Comparison of ENCODE assay signal across 2 cellular contexts in the genomic region with DNA sequence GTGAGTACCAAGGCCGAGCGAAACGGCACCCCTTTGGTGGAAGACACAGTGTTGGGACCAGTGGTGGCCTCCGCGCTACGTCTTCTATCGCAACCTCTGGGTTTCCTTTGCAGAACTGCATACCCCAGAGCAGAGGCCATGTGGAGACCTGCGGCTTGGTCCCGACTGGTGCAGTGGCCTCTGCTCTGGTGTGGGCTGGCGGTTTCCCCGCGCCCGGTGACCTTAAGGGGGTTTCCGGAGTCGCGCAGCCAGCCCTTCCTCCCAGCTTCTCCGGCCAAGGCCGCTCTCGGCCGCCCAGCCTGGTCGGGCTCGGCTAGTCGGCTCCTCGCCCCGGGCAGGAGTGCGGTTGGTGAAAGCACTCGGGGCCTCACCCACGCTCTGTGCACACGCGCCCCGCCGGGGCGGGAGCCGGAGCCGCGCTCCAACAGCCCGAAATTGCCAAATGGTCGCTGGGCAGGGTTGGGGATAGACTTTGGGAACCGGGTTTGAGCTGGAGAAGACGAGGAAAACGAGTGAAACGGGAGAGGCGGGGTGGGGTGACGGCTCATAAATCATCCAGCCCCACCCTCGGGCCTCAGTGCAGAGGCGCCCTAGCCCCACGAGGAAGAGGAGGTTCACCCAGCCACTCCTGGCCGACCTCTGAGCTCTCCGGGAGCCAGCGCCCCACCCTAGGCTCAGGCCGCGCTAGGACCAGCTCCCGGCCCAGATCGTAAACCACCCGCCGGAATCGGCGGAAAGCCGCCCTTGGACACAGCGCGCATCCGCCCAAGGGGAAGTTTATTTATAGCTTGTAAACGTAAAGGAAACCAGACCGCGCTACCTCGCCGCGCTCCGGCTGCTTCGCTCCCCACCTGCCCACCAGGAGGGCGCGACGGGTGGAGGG.
TF ChIP-seq lines count a peak whose summit lies in the region.

No MANE protein-coding gene starts in this region.

TF ChIP-seq in IMR-90, 13 proteins besides CTCF, POLR2A, EP300 and RAD21 (continued from another document):
- no peak for TF ChIP-seq CEBPB (IDR thresholded peaks at IDR 0.05; ENCODE audit: low read depth, low read length)
- no peak for TF ChIP-seq MAFK (IDR thresholded peaks at IDR 0.05; ENCODE audit: low read depth, low read length)
- TF ChIP-seq, protein P1, sequence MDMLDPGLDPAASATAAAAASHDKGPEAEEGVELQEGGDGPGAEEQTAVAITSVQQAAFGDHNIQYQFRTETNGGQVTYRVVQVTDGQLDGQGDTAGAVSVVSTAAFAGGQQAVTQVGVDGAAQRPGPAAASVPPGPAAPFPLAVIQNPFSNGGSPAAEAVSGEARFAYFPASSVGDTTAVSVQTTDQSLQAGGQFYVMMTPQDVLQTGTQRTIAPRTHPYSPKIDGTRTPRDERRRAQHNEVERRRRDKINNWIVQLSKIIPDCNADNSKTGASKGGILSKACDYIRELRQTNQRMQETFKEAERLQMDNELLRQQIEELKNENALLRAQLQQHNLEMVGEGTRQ (IDR thresholded peaks at IDR 0.05; ENCODE audit: low read depth, low read length): no peak
- TF ChIP-seq BHLHE40 (IDR thresholded peaks at IDR 0.05; ENCODE audit: low read depth, low read length): no peak
- TF ChIP-seq SMC3 (IDR thresholded peaks at IDR 0.05; ENCODE audit: low read depth, low read length): no peak
- no peak for TF ChIP-seq FOS (IDR thresholded peaks at IDR 0.05; ENCODE audit: low read depth, low read length)
- TF ChIP-seq, protein P2, sequence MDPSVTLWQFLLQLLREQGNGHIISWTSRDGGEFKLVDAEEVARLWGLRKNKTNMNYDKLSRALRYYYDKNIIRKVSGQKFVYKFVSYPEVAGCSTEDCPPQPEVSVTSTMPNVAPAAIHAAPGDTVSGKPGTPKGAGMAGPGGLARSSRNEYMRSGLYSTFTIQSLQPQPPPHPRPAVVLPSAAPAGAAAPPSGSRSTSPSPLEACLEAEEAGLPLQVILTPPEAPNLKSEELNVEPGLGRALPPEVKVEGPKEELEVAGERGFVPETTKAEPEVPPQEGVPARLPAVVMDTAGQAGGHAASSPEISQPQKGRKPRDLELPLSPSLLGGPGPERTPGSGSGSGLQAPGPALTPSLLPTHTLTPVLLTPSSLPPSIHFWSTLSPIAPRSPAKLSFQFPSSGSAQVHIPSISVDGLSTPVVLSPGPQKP (IDR thresholded peaks at IDR 0.05; ENCODE audit: borderline replicate concordance, low read depth, low read length): no peak

TF ChIP-seq in HepG2, 621 proteins besides CTCF, POLR2A, EP300 and RAD21 (continued from another document and continues in another):
- TF ChIP-seq, protein P3, sequence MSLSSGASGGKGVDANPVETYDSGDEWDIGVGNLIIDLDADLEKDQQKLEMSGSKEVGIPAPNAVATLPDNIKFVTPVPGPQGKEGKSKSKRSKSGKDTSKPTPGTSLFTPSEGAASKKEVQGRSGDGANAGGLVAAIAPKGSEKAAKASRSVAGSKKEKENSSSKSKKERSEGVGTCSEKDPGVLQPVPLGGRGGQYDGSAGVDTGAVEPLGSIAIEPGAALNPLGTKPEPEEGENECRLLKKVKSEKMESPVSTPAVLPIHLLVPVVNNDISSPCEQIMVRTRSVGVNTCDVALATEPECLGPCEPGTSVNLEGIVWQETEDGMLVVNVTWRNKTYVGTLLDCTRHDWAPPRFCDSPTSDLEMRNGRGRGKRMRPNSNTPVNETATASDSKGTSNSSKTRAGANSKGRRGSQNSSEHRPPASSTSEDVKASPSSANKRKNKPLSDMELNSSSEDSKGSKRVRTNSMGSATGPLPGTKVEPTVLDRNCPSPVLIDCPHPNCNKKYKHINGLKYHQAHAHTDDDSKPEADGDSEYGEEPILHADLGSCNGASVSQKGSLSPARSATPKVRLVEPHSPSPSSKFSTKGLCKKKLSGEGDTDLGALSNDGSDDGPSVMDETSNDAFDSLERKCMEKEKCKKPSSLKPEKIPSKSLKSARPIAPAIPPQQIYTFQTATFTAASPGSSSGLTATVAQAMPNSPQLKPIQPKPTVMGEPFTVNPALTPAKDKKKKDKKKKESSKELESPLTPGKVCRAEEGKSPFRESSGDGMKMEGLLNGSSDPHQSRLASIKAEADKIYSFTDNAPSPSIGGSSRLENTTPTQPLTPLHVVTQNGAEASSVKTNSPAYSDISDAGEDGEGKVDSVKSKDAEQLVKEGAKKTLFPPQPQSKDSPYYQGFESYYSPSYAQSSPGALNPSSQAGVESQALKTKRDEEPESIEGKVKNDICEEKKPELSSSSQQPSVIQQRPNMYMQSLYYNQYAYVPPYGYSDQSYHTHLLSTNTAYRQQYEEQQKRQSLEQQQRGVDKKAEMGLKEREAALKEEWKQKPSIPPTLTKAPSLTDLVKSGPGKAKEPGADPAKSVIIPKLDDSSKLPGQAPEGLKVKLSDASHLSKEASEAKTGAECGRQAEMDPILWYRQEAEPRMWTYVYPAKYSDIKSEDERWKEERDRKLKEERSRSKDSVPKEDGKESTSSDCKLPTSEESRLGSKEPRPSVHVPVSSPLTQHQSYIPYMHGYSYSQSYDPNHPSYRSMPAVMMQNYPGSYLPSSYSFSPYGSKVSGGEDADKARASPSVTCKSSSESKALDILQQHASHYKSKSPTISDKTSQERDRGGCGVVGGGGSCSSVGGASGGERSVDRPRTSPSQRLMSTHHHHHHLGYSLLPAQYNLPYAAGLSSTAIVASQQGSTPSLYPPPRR (CRISPR knock-in tag; IDR thresholded peaks at IDR 0.05; ENCODE audit: borderline replicate concordance): peak; percentile 46; the same call in 1 of the 2 replicates
- TF ChIP-seq, protein P4, sequence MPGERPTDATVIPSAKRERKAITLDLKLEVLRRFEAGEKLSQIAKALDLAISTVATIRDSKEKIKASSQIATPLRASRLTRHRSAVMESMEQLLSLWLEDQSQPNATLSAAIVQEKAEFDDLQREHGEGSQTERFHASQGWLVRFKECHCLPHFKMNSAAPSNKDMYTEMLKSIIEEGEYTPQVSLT (CRISPR knock-in tag; IDR thresholded peaks at IDR 0.05; ENCODE audit: borderline replicate concordance, low read depth): no peak
- TF ChIP-seq, protein P5, sequence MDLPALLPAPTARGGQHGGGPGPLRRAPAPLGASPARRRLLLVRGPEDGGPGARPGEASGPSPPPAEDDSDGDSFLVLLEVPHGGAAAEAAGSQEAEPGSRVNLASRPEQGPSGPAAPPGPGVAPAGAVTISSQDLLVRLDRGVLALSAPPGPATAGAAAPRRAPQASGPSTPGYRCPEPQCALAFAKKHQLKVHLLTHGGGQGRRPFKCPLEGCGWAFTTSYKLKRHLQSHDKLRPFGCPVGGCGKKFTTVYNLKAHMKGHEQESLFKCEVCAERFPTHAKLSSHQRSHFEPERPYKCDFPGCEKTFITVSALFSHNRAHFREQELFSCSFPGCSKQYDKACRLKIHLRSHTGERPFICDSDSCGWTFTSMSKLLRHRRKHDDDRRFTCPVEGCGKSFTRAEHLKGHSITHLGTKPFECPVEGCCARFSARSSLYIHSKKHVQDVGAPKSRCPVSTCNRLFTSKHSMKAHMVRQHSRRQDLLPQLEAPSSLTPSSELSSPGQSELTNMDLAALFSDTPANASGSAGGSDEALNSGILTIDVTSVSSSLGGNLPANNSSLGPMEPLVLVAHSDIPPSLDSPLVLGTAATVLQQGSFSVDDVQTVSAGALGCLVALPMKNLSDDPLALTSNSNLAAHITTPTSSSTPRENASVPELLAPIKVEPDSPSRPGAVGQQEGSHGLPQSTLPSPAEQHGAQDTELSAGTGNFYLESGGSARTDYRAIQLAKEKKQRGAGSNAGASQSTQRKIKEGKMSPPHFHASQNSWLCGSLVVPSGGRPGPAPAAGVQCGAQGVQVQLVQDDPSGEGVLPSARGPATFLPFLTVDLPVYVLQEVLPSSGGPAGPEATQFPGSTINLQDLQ (CRISPR knock-in tag; IDR thresholded peaks at IDR 0.05): no peak
- no peak for TF ChIP-seq AGO1 (IDR thresholded peaks at IDR 0.05; ENCODE audit: low read depth, low read length, poor library complexity, severe bottlenecking)
- TF ChIP-seq ZNF589 (CRISPR knock-in tag; conservative IDR thresholded peaks at IDR 0.05): no peak
- TF ChIP-seq, protein P6, sequence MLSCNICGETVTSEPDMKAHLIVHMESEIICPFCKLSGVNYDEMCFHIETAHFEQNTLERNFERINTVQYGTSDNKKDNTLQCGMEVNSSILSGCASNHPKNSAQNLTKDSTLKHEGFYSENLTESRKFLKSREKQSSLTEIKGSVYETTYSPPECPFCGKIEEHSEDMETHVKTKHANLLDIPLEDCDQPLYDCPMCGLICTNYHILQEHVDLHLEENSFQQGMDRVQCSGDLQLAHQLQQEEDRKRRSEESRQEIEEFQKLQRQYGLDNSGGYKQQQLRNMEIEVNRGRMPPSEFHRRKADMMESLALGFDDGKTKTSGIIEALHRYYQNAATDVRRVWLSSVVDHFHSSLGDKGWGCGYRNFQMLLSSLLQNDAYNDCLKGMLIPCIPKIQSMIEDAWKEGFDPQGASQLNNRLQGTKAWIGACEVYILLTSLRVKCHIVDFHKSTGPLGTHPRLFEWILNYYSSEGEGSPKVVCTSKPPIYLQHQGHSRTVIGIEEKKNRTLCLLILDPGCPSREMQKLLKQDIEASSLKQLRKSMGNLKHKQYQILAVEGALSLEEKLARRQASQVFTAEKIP (CRISPR knock-in tag; IDR thresholded peaks at IDR 0.05; ENCODE audit: borderline replicate concordance): no peak
- no peak for TF ChIP-seq MAZ (IDR thresholded peaks at IDR 0.05; ENCODE audit: borderline replicate concordance, low read depth, low read length)
- TF ChIP-seq MAZ (CRISPR knock-in tag; IDR thresholded peaks at IDR 0.05; ENCODE audit: low read depth): no peak
- TF ChIP-seq PTBP1 (IDR thresholded peaks at IDR 0.05; ENCODE audit: low read depth, low read length, poor library complexity, severe bottlenecking): no peak
- no peak for TF ChIP-seq RFX1 (IDR thresholded peaks at IDR 0.05)
- TF ChIP-seq ZBTB1 (CRISPR knock-in tag; IDR thresholded peaks at IDR 0.05; ENCODE audit: borderline replicate concordance): no peak
- TF ChIP-seq, protein P7, sequence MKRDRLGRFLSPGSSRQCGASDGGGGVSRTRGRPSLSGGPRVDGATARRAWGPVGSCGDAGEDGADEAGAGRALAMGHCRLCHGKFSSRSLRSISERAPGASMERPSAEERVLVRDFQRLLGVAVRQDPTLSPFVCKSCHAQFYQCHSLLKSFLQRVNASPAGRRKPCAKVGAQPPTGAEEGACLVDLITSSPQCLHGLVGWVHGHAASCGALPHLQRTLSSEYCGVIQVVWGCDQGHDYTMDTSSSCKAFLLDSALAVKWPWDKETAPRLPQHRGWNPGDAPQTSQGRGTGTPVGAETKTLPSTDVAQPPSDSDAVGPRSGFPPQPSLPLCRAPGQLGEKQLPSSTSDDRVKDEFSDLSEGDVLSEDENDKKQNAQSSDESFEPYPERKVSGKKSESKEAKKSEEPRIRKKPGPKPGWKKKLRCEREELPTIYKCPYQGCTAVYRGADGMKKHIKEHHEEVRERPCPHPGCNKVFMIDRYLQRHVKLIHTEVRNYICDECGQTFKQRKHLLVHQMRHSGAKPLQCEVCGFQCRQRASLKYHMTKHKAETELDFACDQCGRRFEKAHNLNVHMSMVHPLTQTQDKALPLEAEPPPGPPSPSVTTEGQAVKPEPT (CRISPR knock-in tag; IDR thresholded peaks at IDR 0.05; ENCODE audit: low read depth): no peak
- TF ChIP-seq, protein P8, sequence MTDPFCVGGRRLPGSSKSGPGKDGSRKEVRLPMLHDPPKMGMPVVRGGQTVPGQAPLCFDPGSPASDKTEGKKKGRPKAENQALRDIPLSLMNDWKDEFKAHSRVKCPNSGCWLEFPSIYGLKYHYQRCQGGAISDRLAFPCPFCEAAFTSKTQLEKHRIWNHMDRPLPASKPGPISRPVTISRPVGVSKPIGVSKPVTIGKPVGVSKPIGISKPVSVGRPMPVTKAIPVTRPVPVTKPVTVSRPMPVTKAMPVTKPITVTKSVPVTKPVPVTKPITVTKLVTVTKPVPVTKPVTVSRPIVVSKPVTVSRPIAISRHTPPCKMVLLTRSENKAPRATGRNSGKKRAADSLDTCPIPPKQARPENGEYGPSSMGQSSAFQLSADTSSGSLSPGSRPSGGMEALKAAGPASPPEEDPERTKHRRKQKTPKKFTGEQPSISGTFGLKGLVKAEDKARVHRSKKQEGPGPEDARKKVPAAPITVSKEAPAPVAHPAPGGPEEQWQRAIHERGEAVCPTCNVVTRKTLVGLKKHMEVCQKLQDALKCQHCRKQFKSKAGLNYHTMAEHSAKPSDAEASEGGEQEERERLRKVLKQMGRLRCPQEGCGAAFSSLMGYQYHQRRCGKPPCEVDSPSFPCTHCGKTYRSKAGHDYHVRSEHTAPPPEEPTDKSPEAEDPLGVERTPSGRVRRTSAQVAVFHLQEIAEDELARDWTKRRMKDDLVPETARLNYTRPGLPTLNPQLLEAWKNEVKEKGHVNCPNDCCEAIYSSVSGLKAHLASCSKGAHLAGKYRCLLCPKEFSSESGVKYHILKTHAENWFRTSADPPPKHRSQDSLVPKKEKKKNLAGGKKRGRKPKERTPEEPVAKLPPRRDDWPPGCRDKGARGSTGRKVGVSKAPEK (CRISPR knock-in tag; IDR thresholded peaks at IDR 0.05; ENCODE audit: borderline replicate concordance): no peak
- no peak for TF ChIP-seq ZNF562 (CRISPR knock-in tag; IDR thresholded peaks at IDR 0.05; ENCODE audit: borderline replicate concordance)
- TF ChIP-seq KDM2A (CRISPR knock-in tag; IDR thresholded peaks at IDR 0.05; ENCODE audit: borderline replicate concordance, low read depth): peak; percentile 24; the same call in 1 of the 2 replicates
- TF ChIP-seq ZNF629 (CRISPR knock-in tag; conservative IDR thresholded peaks at IDR 0.05): no peak
- no peak for TF ChIP-seq SNAI1 (CRISPR knock-in tag; IDR thresholded peaks at IDR 0.05; ENCODE audit: borderline replicate concordance)
- TF ChIP-seq NFRKB (IDR thresholded peaks at IDR 0.05): no peak
- TF ChIP-seq, protein P9, sequence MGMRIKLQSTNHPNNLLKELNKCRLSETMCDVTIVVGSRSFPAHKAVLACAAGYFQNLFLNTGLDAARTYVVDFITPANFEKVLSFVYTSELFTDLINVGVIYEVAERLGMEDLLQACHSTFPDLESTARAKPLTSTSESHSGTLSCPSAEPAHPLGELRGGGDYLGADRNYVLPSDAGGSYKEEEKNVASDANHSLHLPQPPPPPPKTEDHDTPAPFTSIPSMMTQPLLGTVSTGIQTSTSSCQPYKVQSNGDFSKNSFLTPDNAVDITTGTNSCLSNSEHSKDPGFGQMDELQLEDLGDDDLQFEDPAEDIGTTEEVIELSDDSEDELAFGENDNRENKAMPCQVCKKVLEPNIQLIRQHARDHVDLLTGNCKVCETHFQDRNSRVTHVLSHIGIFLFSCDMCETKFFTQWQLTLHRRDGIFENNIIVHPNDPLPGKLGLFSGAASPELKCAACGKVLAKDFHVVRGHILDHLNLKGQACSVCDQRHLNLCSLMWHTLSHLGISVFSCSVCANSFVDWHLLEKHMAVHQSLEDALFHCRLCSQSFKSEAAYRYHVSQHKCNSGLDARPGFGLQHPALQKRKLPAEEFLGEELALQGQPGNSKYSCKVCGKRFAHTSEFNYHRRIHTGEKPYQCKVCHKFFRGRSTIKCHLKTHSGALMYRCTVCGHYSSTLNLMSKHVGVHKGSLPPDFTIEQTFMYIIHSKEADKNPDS (CRISPR knock-in tag; IDR thresholded peaks at IDR 0.05): no peak
- TF ChIP-seq ZNF136 (CRISPR knock-in tag; IDR thresholded peaks at IDR 0.05; ENCODE audit: low read depth): no peak
- TF ChIP-seq MYNN (CRISPR knock-in tag; IDR thresholded peaks at IDR 0.05; ENCODE audit: low read depth): no peak
- TF ChIP-seq TBL1XR1 (IDR thresholded peaks at IDR 0.05; ENCODE audit: borderline replicate concordance, low read length, partially characterized antibody): no peak
- TF ChIP-seq IKZF4 (CRISPR knock-in tag; IDR thresholded peaks at IDR 0.05; ENCODE audit: borderline replicate concordance, low read depth, not compliant biosample characterization): no peak
- no peak for TF ChIP-seq REL (CRISPR knock-in tag; conservative IDR thresholded peaks at IDR 0.05)
- TF ChIP-seq MAFK (conservative IDR thresholded peaks at IDR 0.05 in 1 of 2, IDR thresholded peaks at IDR 0.05 in 1 of 2; ENCODE audit: low read length in 2 of 2): no peak
- TF ChIP-seq NR2F6 (IDR thresholded peaks at IDR 0.05): no peak
- no peak for TF ChIP-seq NR2F6 (CRISPR knock-in tag; IDR thresholded peaks at IDR 0.05)
- TF ChIP-seq SP2 (CRISPR knock-in tag; IDR thresholded peaks at IDR 0.05): no peak
- TF ChIP-seq NFKB2 (CRISPR knock-in tag; IDR thresholded peaks at IDR 0.05; ENCODE audit: borderline replicate concordance): no peak; the same call in 1 of the 2 replicates
- peak; percentile 76; the same call in 1 of the 2 replicates for TF ChIP-seq HOXD1 (CRISPR knock-in tag; IDR thresholded peaks at IDR 0.05)
- no peak for TF ChIP-seq RORA (CRISPR knock-in tag; IDR thresholded peaks at IDR 0.05)
